ENCODE assay signal across 15 cellular contexts in genomic region chr1:85133565-85134159, GRCh38.
"Had no signal": no experiment of that assay in that cellular context is flagged by ENCODE, and none has a peak within 500 bp of the region (broad histone marks: within the 10 kb centered on the region; RNA-seq: fewer than 3 reads in every experiment).

No MANE protein-coding gene starts in this region.

- H3K27me3 ChIP-seq: body of pancreas had no signal

- ATAC-seq: activated CD4-positive, CD25-positive, alpha-beta regulatory T cell treated with anti-CD3 and anti-CD28 coated beads, Interleukin-2, amount 50 U/mL, for 24 hours; body of pancreas; effector memory CD8-positive, alpha-beta T cell; left ventricle myocardium superior; stimulated activated effector memory CD8-positive, alpha-beta T cell treated with anti-CD3 and anti-CD28 coated beads, Interleukin-12 subunit alpha, Interleukin-12 subunit beta, amount 100 ng/mL, for 72 hours had no signal

- H3K9me3 ChIP-seq: body of pancreas, psoas muscle had no signal

- H3K4me1 ChIP-seq: psoas muscle had no signal

- H3K4me3 ChIP-seq: body of pancreas, psoas muscle had no signal

- DNase-seq: activated CD4-positive, alpha-beta T cell treated with anti-CD3 and anti-CD28 coated beads, Interleukin-2, amount 50 U/mL, for 1 hour; activated CD8-positive, alpha-beta memory T cell treated with anti-CD3 and anti-CD28 coated beads for 24 hours; activated gamma-delta T cell treated with Interleukin-2 at 50 U/mL for 16 hours; amniotic stem cell; body of pancreas; central memory CD4-positive, alpha-beta T cell; effector memory CD8-positive, alpha-beta T cell; islet precursor cell; left ventricle myocardium superior; nephron progenitor cell; psoas muscle; stimulated activated CD4-positive, alpha-beta T cell treated with anti-CD3 and anti-CD28 coated beads, Interleukin-12 subunit alpha, Interleukin-12 subunit beta, amount 100 ng/mL, for 4 hours; stimulated activated CD4-positive, alpha-beta T cell treated with anti-CD3 and anti-CD28 coated beads, Interleukin-2, amount 100 ng/mL, for 24 hours had no signal

- H3K27ac ChIP-seq: body of pancreas, psoas muscle had no signal
